In the genomic region with DNA sequence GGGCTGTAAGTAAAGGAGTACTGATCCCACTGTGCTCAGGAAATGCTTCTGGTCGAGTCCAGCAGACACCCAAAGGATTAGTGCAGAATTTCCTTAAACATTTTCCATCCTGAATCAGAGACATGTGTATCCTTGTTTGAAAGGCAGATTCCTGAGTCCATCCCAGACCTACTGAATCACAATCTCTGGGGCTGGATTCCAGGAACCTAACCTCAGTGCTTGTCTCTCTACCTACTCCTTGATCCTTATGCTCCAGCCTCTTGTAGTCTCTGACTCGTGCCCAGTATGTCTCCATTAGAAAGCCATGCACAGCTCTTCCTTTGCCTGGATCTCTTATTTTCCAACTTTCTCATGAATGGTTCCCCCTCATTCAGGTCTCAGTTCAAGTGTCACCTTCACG, we compare ENCODE assay signal across 1 cellular context.
TF ChIP-seq lines count a peak whose summit lies in the region.

No MANE protein-coding gene starts in this region.

TF ChIP-seq in SK-N-SH treated with all-trans-retinoic acid at 6 μM for 48 hours, 23 proteins besides CTCF, POLR2A, EP300 and RAD21 (continued from another document):
- TF ChIP-seq, protein P1, sequence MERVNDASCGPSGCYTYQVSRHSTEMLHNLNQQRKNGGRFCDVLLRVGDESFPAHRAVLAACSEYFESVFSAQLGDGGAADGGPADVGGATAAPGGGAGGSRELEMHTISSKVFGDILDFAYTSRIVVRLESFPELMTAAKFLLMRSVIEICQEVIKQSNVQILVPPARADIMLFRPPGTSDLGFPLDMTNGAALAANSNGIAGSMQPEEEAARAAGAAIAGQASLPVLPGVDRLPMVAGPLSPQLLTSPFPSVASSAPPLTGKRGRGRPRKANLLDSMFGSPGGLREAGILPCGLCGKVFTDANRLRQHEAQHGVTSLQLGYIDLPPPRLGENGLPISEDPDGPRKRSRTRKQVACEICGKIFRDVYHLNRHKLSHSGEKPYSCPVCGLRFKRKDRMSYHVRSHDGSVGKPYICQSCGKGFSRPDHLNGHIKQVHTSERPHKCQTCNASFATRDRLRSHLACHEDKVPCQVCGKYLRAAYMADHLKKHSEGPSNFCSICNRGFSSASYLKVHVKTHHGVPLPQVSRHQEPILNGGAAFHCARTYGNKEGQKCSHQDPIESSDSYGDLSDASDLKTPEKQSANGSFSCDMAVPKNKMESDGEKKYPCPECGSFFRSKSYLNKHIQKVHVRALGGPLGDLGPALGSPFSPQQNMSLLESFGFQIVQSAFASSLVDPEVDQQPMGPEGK (CRISPR knock-in tag; IDR thresholded peaks at IDR 0.05; ENCODE audit: borderline replicate concordance), result no peak
- TF ChIP-seq ESRRG (CRISPR knock-in tag; IDR thresholded peaks at IDR 0.05), result no peak
- TF ChIP-seq RARB (CRISPR knock-in tag; IDR thresholded peaks at IDR 0.05), result no peak
- TF ChIP-seq ARNTL (CRISPR knock-in tag; IDR thresholded peaks at IDR 0.05; ENCODE audit: borderline replicate concordance, low read depth), result no peak
- no peak for TF ChIP-seq BACH2 (CRISPR knock-in tag; IDR thresholded peaks at IDR 0.05; ENCODE audit: borderline replicate concordance)
- TF ChIP-seq CSDC2 (CRISPR knock-in tag; IDR thresholded peaks at IDR 0.05), result no peak
- TF ChIP-seq, protein P2, sequence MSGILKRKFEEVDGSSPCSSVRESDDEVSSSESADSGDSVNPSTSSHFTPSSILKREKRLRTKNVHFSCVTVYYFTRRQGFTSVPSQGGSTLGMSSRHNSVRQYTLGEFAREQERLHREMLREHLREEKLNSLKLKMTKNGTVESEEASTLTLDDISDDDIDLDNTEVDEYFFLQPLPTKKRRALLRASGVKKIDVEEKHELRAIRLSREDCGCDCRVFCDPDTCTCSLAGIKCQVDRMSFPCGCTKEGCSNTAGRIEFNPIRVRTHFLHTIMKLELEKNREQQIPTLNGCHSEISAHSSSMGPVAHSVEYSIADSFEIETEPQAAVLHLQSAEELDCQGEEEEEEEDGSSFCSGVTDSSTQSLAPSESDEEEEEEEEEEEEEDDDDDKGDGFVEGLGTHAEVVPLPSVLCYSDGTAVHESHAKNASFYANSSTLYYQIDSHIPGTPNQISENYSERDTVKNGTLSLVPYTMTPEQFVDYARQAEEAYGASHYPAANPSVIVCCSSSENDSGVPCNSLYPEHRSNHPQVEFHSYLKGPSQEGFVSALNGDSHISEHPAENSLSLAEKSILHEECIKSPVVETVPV (CRISPR knock-in tag; IDR thresholded peaks at IDR 0.05), result no peak
- no peak for TF ChIP-seq ZFP30 (CRISPR knock-in tag; IDR thresholded peaks at IDR 0.05)
